In the genomic region with DNA sequence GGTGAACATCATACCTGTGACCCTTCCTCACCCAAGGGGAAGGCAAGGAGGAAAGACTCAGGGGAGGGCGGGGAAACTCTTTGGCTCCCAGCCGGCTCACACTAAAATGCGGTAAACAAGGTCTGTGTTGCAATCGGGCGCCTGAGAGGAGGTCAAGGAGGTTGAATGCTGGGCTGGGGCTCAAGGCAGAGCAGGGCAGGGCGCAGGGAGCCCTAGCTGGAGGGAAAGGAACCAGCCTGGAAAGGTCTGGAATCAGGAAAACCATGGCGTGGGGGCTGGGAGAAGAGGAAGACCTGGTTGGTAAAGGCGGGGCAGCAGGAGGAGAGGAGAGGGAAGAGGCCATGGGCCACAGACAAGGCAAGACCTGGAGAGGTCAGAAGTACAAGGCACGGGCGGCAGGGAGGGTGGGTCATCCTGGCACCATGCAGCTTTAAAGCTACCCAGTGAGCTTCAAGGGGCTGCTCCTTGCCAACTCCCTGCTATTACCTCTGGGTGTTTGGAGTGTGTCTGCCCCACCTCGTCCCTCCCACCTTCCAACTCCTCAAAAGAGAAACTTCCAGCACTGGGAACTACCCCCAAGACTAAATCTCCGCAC, we compare ENCODE assay signal across 19 cellular contexts. TPM values are rescaled to one million over a fixed set of nuclear protein-coding genes. Genes with fewer than 3 reads are reported as not detected.
DNase-seq lines count a peak whose midpoint lies in the region; ATAC-seq and TF ChIP-seq lines count a peak whose summit lies in the region.
"Had no signal": no experiment of that assay in that cellular context is flagged by ENCODE, and none has a peak within 500 bp of the region (broad histone marks: within the 10 kb centered on the region; RNA-seq: fewer than 3 reads in every experiment).

No MANE protein-coding gene starts in this region.

- no peak overlapping the region for H3K4me3 ChIP-seq in left lung

- H3K27ac ChIP-seq in left lung, result peak overlapping the region; percentile 41 to 56

- H3K4me1 Mint-ChIP-seq in WTC11, result peaks cover 44% of the 10 kb centered on the region

- no peaks in the 10 kb centered on the region for H3K36me3 ChIP-seq in left lung
- H3K36me3 ChIP-seq: BE2C had no signal

- H3K27ac Mint-ChIP-seq in WTC11, result no peak overlapping the region
- H3K27ac Mint-ChIP-seq: immature natural killer cell, T-helper 17 cell had no signal

- peaks cover 28 to 61% of the 10 kb centered on the region in 2 donors for H3K4me1 ChIP-seq in left lung
- H3K4me1 ChIP-seq: BE2C had no signal

- H3K27me3 ChIP-seq in left lung, result peaks cover 0 to 32% of the 10 kb centered on the region in 2 donors
- H3K27me3 ChIP-seq: BE2C had no signal

- H3K9me3 ChIP-seq in left lung, result no peaks in the 10 kb centered on the region
- H3K9me3 ChIP-seq: BE2C had no signal

- intact Hi-C loops in left lung (cut with DNase I), result no loop called here

- no peak overlapping the region for H3K4me3 Mint-ChIP-seq in WTC11
- H3K4me3 Mint-ChIP-seq: immature natural killer cell, T-helper 17 cell had no signal

- POLR2A ChIA-PET in WTC11 (lab: Charles Lee), result interaction anchor here (0.6 kb wide), 1 partner anchor 1308 kb away, joined by 3 read pairs; no protein-coding TSS in a partner anchor

- peaks cover 7% of the 10 kb centered on the region for H3K9me3 Mint-ChIP-seq in WTC11
- H3K9me3 Mint-ChIP-seq: immature natural killer cell had no signal

- peak; percentile 17 for DNase-seq in HCEC 1CT
- DNase-seq in WTC11 (ENCODE audit: low spot score), result no peak
- DNase-seq in left lung, result peak; percentile 84 to 87
- DNase-seq in renal cortical epithelial cell (ENCODE audit: low read depth), result peak; percentile 86
- no peak for DNase-seq in NCI-H446 treated with DMSO at 0.1 percent for 48 hours (lab: John Stamatoyannopoulos, UW)
- DNase-seq in NCI-H2196 treated with DMSO at 0.1 percent for 48 hours (lab: John Stamatoyannopoulos, UW; ENCODE audit: unreplicated experiment), result no peak
- DNase-seq: activated CD4-positive, alpha-beta T cell treated with anti-CD3 and anti-CD28 coated beads, Interleukin-2, amount 50 U/mL, for 4 hours; activated effector memory CD4-positive, alpha-beta T cell treated with anti-CD3 and anti-CD28 coated beads, Interleukin-2, amount 50 U/mL, for 16 hours; BE2C; central memory CD4-positive, alpha-beta T cell; immature natural killer cell; Karpas-422; NCI-H2171; nucleus accumbens; PC-3; T-helper 17 cell had no signal

- H3K36me3 Mint-ChIP-seq in WTC11, result peaks cover 5% of the 10 kb centered on the region
- H3K36me3 Mint-ChIP-seq: immature natural killer cell had no signal

- no peak for ATAC-seq in WTC11
- peak; percentile 76 for ATAC-seq in left lung
- ATAC-seq in HG03442 (IDR thresholded peaks at IDR 0.05; ENCODE audit: unreplicated experiment), result no peak
- ATAC-seq in GM21576 (IDR thresholded peaks at IDR 0.05; ENCODE audit: unreplicated experiment), result no peak
- ATAC-seq: PC-3, T-helper 17 cell had no signal

- TF ChIP-seq CTCF in WTC11 (IDR thresholded peaks at IDR 0.05), result no peak
- TF ChIP-seq CTCF in left lung (IDR thresholded peaks at IDR 0.05), result no peak

- peaks cover 32% of the 10 kb centered on the region for H3K27me3 Mint-ChIP-seq in WTC11 (ENCODE audit: low read depth)

- CTCF ChIA-PET in WTC11 (lab: Charles Lee), result interaction anchor here (0.7 to 1.6 kb wide), 3 partner anchors 19 to 276 kb away, joined by 3 to 6 read pairs (median 5); no protein-coding TSS in a partner anchor

TF ChIP-seq in WTC11, 78 proteins besides CTCF, POLR2A, EP300 and RAD21:
- TF ChIP-seq, protein P1, sequence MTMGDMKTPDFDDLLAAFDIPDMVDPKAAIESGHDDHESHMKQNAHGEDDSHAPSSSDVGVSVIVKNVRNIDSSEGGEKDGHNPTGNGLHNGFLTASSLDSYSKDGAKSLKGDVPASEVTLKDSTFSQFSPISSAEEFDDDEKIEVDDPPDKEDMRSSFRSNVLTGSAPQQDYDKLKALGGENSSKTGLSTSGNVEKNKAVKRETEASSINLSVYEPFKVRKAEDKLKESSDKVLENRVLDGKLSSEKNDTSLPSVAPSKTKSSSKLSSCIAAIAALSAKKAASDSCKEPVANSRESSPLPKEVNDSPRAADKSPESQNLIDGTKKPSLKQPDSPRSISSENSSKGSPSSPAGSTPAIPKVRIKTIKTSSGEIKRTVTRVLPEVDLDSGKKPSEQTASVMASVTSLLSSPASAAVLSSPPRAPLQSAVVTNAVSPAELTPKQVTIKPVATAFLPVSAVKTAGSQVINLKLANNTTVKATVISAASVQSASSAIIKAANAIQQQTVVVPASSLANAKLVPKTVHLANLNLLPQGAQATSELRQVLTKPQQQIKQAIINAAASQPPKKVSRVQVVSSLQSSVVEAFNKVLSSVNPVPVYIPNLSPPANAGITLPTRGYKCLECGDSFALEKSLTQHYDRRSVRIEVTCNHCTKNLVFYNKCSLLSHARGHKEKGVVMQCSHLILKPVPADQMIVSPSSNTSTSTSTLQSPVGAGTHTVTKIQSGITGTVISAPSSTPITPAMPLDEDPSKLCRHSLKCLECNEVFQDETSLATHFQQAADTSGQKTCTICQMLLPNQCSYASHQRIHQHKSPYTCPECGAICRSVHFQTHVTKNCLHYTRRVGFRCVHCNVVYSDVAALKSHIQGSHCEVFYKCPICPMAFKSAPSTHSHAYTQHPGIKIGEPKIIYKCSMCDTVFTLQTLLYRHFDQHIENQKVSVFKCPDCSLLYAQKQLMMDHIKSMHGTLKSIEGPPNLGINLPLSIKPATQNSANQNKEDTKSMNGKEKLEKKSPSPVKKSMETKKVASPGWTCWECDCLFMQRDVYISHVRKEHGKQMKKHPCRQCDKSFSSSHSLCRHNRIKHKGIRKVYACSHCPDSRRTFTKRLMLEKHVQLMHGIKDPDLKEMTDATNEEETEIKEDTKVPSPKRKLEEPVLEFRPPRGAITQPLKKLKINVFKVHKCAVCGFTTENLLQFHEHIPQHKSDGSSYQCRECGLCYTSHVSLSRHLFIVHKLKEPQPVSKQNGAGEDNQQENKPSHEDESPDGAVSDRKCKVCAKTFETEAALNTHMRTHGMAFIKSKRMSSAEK (CRISPR knock-in tag; IDR thresholded peaks at IDR 0.05; ENCODE audit: borderline replicate concordance), result no peak
- TF ChIP-seq GABPB1 (CRISPR knock-in tag; IDR thresholded peaks at IDR 0.05), result peak; percentile 76
- TF ChIP-seq, protein P2, sequence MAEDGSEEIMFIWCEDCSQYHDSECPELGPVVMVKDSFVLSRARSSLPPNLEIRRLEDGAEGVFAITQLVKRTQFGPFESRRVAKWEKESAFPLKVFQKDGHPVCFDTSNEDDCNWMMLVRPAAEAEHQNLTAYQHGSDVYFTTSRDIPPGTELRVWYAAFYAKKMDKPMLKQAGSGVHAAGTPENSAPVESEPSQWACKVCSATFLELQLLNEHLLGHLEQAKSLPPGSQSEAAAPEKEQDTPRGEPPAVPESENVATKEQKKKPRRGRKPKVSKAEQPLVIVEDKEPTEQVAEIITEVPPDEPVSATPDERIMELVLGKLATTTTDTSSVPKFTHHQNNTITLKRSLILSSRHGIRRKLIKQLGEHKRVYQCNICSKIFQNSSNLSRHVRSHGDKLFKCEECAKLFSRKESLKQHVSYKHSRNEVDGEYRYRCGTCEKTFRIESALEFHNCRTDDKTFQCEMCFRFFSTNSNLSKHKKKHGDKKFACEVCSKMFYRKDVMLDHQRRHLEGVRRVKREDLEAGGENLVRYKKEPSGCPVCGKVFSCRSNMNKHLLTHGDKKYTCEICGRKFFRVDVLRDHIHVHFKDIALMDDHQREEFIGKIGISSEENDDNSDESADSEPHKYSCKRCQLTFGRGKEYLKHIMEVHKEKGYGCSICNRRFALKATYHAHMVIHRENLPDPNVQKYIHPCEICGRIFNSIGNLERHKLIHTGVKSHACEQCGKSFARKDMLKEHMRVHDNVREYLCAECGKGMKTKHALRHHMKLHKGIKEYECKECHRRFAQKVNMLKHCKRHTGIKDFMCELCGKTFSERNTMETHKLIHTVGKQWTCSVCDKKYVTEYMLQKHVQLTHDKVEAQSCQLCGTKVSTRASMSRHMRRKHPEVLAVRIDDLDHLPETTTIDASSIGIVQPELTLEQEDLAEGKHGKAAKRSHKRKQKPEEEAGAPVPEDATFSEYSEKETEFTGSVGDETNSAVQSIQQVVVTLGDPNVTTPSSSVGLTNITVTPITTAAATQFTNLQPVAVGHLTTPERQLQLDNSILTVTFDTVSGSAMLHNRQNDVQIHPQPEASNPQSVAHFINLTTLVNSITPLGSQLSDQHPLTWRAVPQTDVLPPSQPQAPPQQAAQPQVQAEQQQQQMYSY (CRISPR knock-in tag; IDR thresholded peaks at IDR 0.05), result peak; percentile 69

RNA-seq across cellular contexts. Expression of a gene that starts 4.8 kb away (rescaled TPM):
- total RNA-seq in WTC11 (2021), result 7.6 to 9.6 TPM (median 8.5 TPM) in 3 replicates
- total RNA-seq in left lung, result 10 to 100 TPM; 15.3 to 31.2 TPM
- 0.69 and 11.4 TPM in 2 replicates for total RNA-seq in renal cortical epithelial cell
- total RNA-seq: Daoy, T-helper 17 cell had no signal

Comparison
In these comparisons a context has a peak if more than half of its experiments do, and no peak if none do; other contexts are left out.
1. DNase-seq: peak in HCEC 1CT (single experiment), left lung (2 of 2) and renal cortical epithelial cell (single experiment); none in WTC11 (single experiment), NCI-H446 treated with DMSO at 0.1 percent for 48 hours (single experiment) and NCI-H2196 treated with DMSO at 0.1 percent for 48 hours (single experiment).